1 cellular context compared by ENCODE assay signal in the genomic region with DNA sequence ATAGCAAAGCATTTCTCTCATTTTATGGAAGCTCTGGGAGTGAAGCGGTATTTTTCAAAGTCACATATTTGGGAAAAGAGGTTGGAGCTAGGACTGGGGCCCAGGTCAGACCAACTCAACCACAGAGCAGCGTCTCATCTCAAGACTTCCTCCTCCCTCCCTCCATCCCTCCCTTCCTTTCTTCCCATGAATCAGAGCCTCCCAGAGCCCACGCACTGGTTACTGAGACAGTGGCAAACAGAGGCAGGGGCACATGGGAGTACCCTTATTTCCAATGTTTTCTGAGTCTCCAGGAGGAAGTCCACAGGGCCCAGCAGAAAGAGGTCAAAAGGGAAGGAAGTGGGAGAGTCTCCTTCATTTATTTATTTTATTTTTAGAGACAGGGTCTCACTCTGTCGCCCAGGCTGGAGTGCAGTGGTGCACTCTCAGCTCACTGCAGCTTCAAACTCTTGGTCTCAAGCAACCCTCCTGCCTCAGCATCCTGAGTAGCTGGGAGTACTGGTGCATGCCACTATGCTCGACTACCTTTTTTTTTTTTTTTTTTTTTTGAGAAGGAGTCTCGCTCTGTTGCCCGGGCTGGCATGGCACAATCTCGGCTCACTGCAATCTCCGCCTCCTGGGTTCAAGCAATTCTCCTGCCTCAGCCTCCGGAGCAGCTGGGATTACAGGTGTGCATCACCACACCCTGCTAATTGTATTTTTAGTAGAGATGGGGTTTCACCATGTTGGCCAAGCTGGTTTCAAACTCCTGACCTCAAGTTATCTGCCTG.
TF ChIP-seq lines count a peak whose summit lies in the region.

No MANE protein-coding gene starts in this region.

TF ChIP-seq in endothelial cell of umbilical vein, 7 proteins besides CTCF, POLR2A, EP300 and RAD21 (continued from another document):
- TF ChIP-seq, protein P1, sequence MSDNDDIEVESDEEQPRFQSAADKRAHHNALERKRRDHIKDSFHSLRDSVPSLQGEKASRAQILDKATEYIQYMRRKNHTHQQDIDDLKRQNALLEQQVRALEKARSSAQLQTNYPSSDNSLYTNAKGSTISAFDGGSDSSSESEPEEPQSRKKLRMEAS (IDR thresholded peaks at IDR 0.05; ENCODE audit: insufficient read depth, insufficient read length), result no peak
- no peak for TF ChIP-seq FOS (IDR thresholded peaks at IDR 0.05; ENCODE audit: borderline replicate concordance, insufficient read depth, low read length)
- no peak for TF ChIP-seq MYC (IDR thresholded peaks at IDR 0.05; ENCODE audit: low read depth, low read length)
- no peak for TF ChIP-seq JUN (IDR thresholded peaks at IDR 0.05; ENCODE audit: borderline replicate concordance, insufficient read depth, insufficient read length, low read depth)
